Comparison of ENCODE assay signal across 20 cellular contexts in genomic region chr12:108115123-108115745, GRCh38. TPM values are rescaled to one million over a fixed set of nuclear protein-coding genes. Genes with fewer than 3 reads are reported as not detected.
"Had no signal": no experiment of that assay in that cellular context is flagged by ENCODE, and none has a peak within 500 bp of the region (broad histone marks: within the 10 kb centered on the region; RNA-seq: fewer than 3 reads in every experiment).

No MANE protein-coding gene starts in this region.

- H3K9me3 Mint-ChIP-seq: activated CD4-positive, alpha-beta T cell treated with anti-CD3 and anti-CD28 coated beads, Interleukin-2, amount 10 ng/mL, durations not matched to agents 7 days and 5 days; activated naive CD8-positive, alpha-beta T cell treated with anti-CD3 and anti-CD28 coated beads, Interleukin-2, amount 10 ng/mL, durations not matched to agents 7 days and 5 days; activated T-cell treated with anti-CD3 and anti-CD28 coated beads, Interleukin-2, amount 50 U/mL, for 24 hours; activated T-helper 2 cell treated with anti-CD3 and anti-CD28 coated beads, Interferon-gamma antibody, Interleukin-2, Interleukin-4, amounts not matched to agents 10 μg/mL and 5 μg/mL and 100 μg/mL, durations not matched to agents 14 hours and 24 hours and 36 hours; effector memory CD8-positive, alpha-beta T cell; mesothelial cell of epicardium; T-helper 2 cell treated with Interferon-gamma antibody and Interleukin-4, amounts not matched to agents 5 μg/mL and 100 μg/mL, for 36 hours had no signal

- H3K4me1 Mint-ChIP-seq: activated naive CD8-positive, alpha-beta T cell treated with anti-CD3 and anti-CD28 coated beads, Interleukin-2, amount 10 ng/mL, durations not matched to agents 7 days and 5 days had no signal

- H3K36me3 Mint-ChIP-seq: activated naive CD8-positive, alpha-beta T cell treated with anti-CD3 and anti-CD28 coated beads, Interleukin-2, amount 10 ng/mL, durations not matched to agents 7 days and 5 days; mesothelial cell of epicardium had no signal

- ATAC-seq: activated CD8-positive, alpha-beta T cell treated with anti-CD3 and anti-CD28 coated beads, Interleukin-2, amount 10 ng/mL, durations not matched to agents 7 days and 5 days; effector memory CD8-positive, alpha-beta T cell; lower lobe of right lung had no signal

- H2AFZ ChIP-seq: hepatocyte had no signal

- H3K4me2 ChIP-seq: hepatocyte had no signal

- H3K79me2 ChIP-seq: hepatocyte had no signal

- H3K36me3 ChIP-seq: cardiac muscle cell, lower lobe of right lung, right atrium auricular region, tibial artery had no signal

- DNase-seq: activated CD4-positive, alpha-beta T cell treated with anti-CD3 and anti-CD28 coated beads, Interleukin-2, amount 10 ng/mL, durations not matched to agents 7 days and 5 days; activated CD8-positive, alpha-beta T cell treated with anti-CD3 and anti-CD28 coated beads, Interleukin-2, amount 10 ng/mL, durations not matched to agents 7 days and 5 days; activated naive CD4-positive, alpha-beta T cell treated with Interleukin-2 at 50 U/mL for 16 hours; activated naive CD8-positive, alpha-beta T cell treated with anti-CD3 and anti-CD28 coated beads, Interleukin-2, amount 10 ng/mL, durations not matched to agents 7 days and 5 days; activated T-cell treated with anti-CD3 and anti-CD28 coated beads, Interleukin-2, amount 50 U/mL, for 24 hours; amygdala; effector memory CD8-positive, alpha-beta T cell; lower lobe of right lung; small intestine; stimulated activated naive CD4-positive, alpha-beta T cell treated with Interleukin-2 at 50 U/mL for 16 hours; tibial artery had no signal

- H3K9me3 ChIP-seq: lower lobe of right lung, right atrium auricular region, tibial artery had no signal

- H3K27me3 ChIP-seq: cardiac muscle cell, hepatocyte, right atrium auricular region, tibial artery had no signal

- H3K4me3 Mint-ChIP-seq: activated CD4-positive, alpha-beta T cell treated with anti-CD3 and anti-CD28 coated beads, Interleukin-2, amount 10 ng/mL, durations not matched to agents 7 days and 5 days; activated CD8-positive, alpha-beta T cell treated with anti-CD3 and anti-CD28 coated beads, Interleukin-2, amount 10 ng/mL, durations not matched to agents 7 days and 5 days; activated naive CD8-positive, alpha-beta T cell treated with anti-CD3 and anti-CD28 coated beads, Interleukin-2, amount 10 ng/mL, durations not matched to agents 7 days and 5 days; activated T-cell treated with anti-CD3 and anti-CD28 coated beads, Interleukin-2, amount 50 U/mL, for 24 hours; effector memory CD8-positive, alpha-beta T cell; mesothelial cell of epicardium; T-helper 2 cell treated with Interferon-gamma antibody and Interleukin-4, amounts not matched to agents 5 μg/mL and 100 μg/mL, for 36 hours had no signal

- H3K4me3 ChIP-seq: cardiac muscle cell, hepatocyte, lower lobe of right lung, right atrium auricular region, tibial artery had no signal

- H3K4me1 ChIP-seq: lower lobe of right lung, right atrium auricular region had no signal

- H3K27ac Mint-ChIP-seq: activated CD4-positive, alpha-beta T cell treated with anti-CD3 and anti-CD28 coated beads, Interleukin-2, amount 10 ng/mL, durations not matched to agents 7 days and 5 days; activated CD8-positive, alpha-beta T cell treated with anti-CD3 and anti-CD28 coated beads, Interleukin-2, amount 10 ng/mL, durations not matched to agents 7 days and 5 days; activated naive CD8-positive, alpha-beta T cell treated with anti-CD3 and anti-CD28 coated beads, Interleukin-2, amount 10 ng/mL, durations not matched to agents 7 days and 5 days; activated T-cell treated with anti-CD3 and anti-CD28 coated beads, Interleukin-2, amount 50 U/mL, for 24 hours; activated T-helper 2 cell treated with anti-CD3 and anti-CD28 coated beads, Interferon-gamma antibody, Interleukin-2, Interleukin-4, amounts not matched to agents 10 μg/mL and 5 μg/mL and 100 μg/mL, durations not matched to agents 14 hours and 24 hours and 36 hours; effector memory CD8-positive, alpha-beta T cell; progenitor cell of endocrine pancreas; T-helper 2 cell treated with Interferon-gamma antibody and Interleukin-4, amounts not matched to agents 5 μg/mL and 100 μg/mL, for 36 hours had no signal

- H3K27ac ChIP-seq: hepatocyte, lower lobe of right lung, right atrium auricular region, tibial artery had no signal

RNA-seq across cellular contexts. Expression of gene WSCD2, which starts 13.9 kb away (rescaled TPM):
- total RNA-seq: activated CD4-positive, alpha-beta T cell treated with anti-CD3 and anti-CD28 coated beads, Interleukin-2, amount 10 ng/mL, durations not matched to agents 7 days and 5 days; activated CD8-positive, alpha-beta T cell treated with anti-CD3 and anti-CD28 coated beads, Interleukin-2, amount 10 ng/mL, durations not matched to agents 7 days and 5 days; activated naive CD8-positive, alpha-beta T cell treated with anti-CD3 and anti-CD28 coated beads, Interleukin-2, amount 10 ng/mL, durations not matched to agents 7 days and 5 days; activated T-helper 2 cell treated with anti-CD3 and anti-CD28 coated beads, Interferon-gamma antibody, Interleukin-2, Interleukin-4, amounts not matched to agents 10 μg/mL and 5 μg/mL and 100 μg/mL, durations not matched to agents 14 hours and 24 hours and 36 hours; dermis microvascular lymphatic vessel endothelial cell; fibroblast of villous mesenchyme; progenitor cell of endocrine pancreas had no signal
